8 cellular contexts compared by ENCODE assay signal in the genomic region with DNA sequence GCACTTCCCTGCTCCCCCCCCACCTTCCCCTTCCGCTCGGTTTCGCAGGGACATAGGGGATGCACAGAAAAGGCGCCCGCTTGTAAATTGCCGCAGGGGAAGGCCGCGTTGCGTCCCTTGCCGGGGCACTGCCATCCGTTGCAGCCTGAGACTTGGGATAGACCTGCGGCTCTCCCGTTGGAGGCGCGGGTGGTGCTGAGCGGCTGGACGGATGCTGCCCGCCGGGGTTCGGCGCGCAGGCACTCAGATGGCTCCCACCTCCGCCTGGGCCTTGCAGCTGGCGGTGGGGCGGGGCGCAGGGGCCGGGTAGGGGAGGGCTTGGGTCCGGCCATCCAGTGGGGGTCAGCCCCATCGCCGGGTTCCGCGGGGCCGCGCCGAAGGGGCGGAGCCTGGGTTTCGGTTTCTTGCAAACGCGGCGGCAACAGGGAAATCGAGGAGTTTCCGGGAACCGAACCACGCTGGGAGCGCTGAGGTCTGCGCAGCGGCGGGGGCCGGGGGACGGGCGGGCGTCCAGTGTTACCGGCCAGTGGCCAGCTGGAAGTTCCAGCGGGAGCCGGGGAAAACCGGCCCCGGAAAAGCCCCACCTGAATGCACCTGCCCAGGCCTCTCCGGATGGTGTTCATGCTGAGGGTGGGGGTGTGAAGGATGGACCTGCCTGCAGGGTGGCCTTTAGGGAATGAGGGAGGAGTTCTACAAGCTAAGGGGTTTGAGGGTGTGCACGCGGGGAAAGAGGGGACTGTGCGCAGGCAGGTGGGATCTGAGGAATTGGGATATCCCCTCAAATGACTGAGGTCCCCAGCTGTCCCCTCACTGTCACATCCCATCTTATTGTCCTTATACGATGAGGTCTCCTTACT. TPM values are rescaled to one million over a fixed set of nuclear protein-coding genes. Genes with fewer than 3 reads are reported as not detected.
DNase-seq lines count a peak whose midpoint lies in the region; ATAC-seq, FAIRE-seq and TF ChIP-seq lines count a peak whose summit lies in the region.

No MANE protein-coding gene starts in this region.

- no peak overlapping the region for H2BK12ac ChIP-seq in neuronal stem cell (ENCODE audit: low read length)

- peak overlapping the region; percentile 91 for H3K9ac ChIP-seq in neuronal stem cell (ENCODE audit: low read depth, low read length, poor library complexity)

- H3K9me3 Mint-ChIP-seq in activated naive CD4-positive, alpha-beta T cell treated with anti-CD3 and anti-CD28 coated beads, Interleukin-2, amount 50 U/mL, for 72 hours, result no peaks in the 10 kb centered on the region

- H2BK120ac ChIP-seq in neuronal stem cell (ENCODE audit: low read depth, low read length), result peak overlapping the region; percentile 77

- H2BK15ac ChIP-seq in neuronal stem cell (ENCODE audit: low read length), result peak overlapping the region; percentile 40

- H3K14ac ChIP-seq in neuronal stem cell (ENCODE audit: low read length), result peak overlapping the region; percentile 91

- H3K4me1 ChIP-seq in neuronal stem cell (ENCODE audit: control insufficient read depth in 2 of 2, insufficient read depth in 1 of 2, low read depth in 1 of 2, low read length in 2 of 2), result peaks cover 10 to 17% of the 10 kb centered on the region in 2 donors
- H3K4me1 ChIP-seq in uterus, result peaks cover 0 to 6% of the 10 kb centered on the region in 2 donors

- DNase-seq in CD1c-positive myeloid dendritic cell (ENCODE audit: extremely low spot score) (peak; percentile 85), RCC 7860 (ENCODE audit: low spot score) (peak; percentile 66), globus pallidus (ENCODE audit: low spot score) (peak; percentile 76), neuronal stem cell (ENCODE audit: low spot score) (peak; percentile 63), uterus (peak; percentile 88 to 89)
- peak; percentile 67 to 72 for DNase-seq in activated naive CD4-positive, alpha-beta T cell treated with anti-CD3 and anti-CD28 coated beads, Interleukin-2, amount 50 U/mL, for 72 hours (ENCODE audit: low spot score in 2 of 2)

- WGBS in neuronal stem cell (ENCODE audit: extremely low coverage in 2 of 2, insufficient read length in 2 of 2, insufficient replicate concordance in 1 of 2), 2 donors, result no CpG with 5 or more reads among the region's 62 CpGs

- H3K27me3 ChIP-seq in neuronal stem cell (ENCODE audit: control insufficient read depth in 3 of 3, insufficient read depth in 3 of 3, low read depth in 1 of 3, low read length in 3 of 3), result peaks cover 3 to 55% (median 22%) of the 10 kb centered on the region in 3 experiments
- no peaks in the 10 kb centered on the region for H3K27me3 ChIP-seq in uterus

- peak; percentile 78 for TF ChIP-seq POLR2A in GM19193 (IDR thresholded peaks at IDR 0.05; ENCODE audit: extremely low read depth, insufficient read depth, insufficient read length)
- peak in 1 of 2 donors; percentile 21 for TF ChIP-seq POLR2A in uterus (IDR thresholded peaks at IDR 0.05)

- H2AFZ ChIP-seq in neuronal stem cell (ENCODE audit: low read length), result peak overlapping the region; percentile 98

- no peaks in the 10 kb centered on the region for H3K79me1 ChIP-seq in neuronal stem cell (ENCODE audit: low read depth, low read length)

- H3K4ac ChIP-seq in neuronal stem cell (ENCODE audit: low read length), result no peak overlapping the region

- H3K36me3 Mint-ChIP-seq in activated naive CD4-positive, alpha-beta T cell treated with anti-CD3 and anti-CD28 coated beads, Interleukin-2, amount 50 U/mL, for 72 hours, result no peaks in the 10 kb centered on the region

- peak overlapping the region; percentile 86 for H3K23ac ChIP-seq in neuronal stem cell (ENCODE audit: low read depth, low read length, poor library complexity)

- no peak overlapping the region for H4K8ac ChIP-seq in neuronal stem cell (ENCODE audit: low read depth, low read length)

- TF ChIP-seq CTCF in uterus (IDR thresholded peaks at IDR 0.05), result no peak

- no peaks in the 10 kb centered on the region for H3K36me3 ChIP-seq in neuronal stem cell (replicated peaks in 1 of 2; ENCODE audit: control insufficient read depth in 2 of 2, insufficient read depth in 2 of 2, low read length in 2 of 2)
- no peaks in the 10 kb centered on the region for H3K36me3 ChIP-seq in uterus

- H3K4me3 ChIP-seq in neuronal stem cell (ENCODE audit: low read length in 2 of 2) (peak overlapping the region; percentile 58 to 91), uterus (peak overlapping the region; percentile 46 to 58)

- H3K27ac ChIP-seq in neuronal stem cell (replicated peaks; ENCODE audit: low read length) (peak overlapping the region; percentile 50), uterus (peak overlapping the region; percentile 88 to 91)

- H3K9me3 ChIP-seq in neuronal stem cell (replicated peaks in 1 of 2; ENCODE audit: control insufficient read depth in 2 of 2, insufficient read depth in 1 of 2, low read depth in 1 of 2, low read length in 2 of 2), result no peaks in the 10 kb centered on the region
- H3K9me3 ChIP-seq in uterus, result no peaks in the 10 kb centered on the region

- H4K91ac ChIP-seq in neuronal stem cell (ENCODE audit: low read depth, low read length, poor library complexity), result peak overlapping the region; percentile 99

- FAIRE-seq in RCC 7860 (lab: Jason Lieb, UNC), result no peak

- no peak overlapping the region for H2BK5ac ChIP-seq in neuronal stem cell (ENCODE audit: low read length)

- peak overlapping the region; percentile 94 for H2AK5ac ChIP-seq in neuronal stem cell (ENCODE audit: low read depth, low read length)

- H3K27ac Mint-ChIP-seq in activated naive CD4-positive, alpha-beta T cell treated with anti-CD3 and anti-CD28 coated beads, Interleukin-2, amount 50 U/mL, for 72 hours, result peak overlapping the region; percentile 94 to 97

- H3K18ac ChIP-seq in neuronal stem cell (ENCODE audit: low read length), result peak overlapping the region; percentile 97

- peak overlapping the region; percentile 97 for H3K4me2 ChIP-seq in neuronal stem cell (ENCODE audit: insufficient read depth, low read length, poor library complexity, severe bottlenecking)

- peak; percentile 57 for ATAC-seq in HG03280 (IDR thresholded peaks at IDR 0.05; ENCODE audit: unreplicated experiment)
- peak; percentile 5 to 14 for ATAC-seq in activated naive CD4-positive, alpha-beta T cell treated with anti-CD3 and anti-CD28 coated beads, Interleukin-2, amount 50 U/mL, for 72 hours

- intact Hi-C loops in uterus (cut with DNase I; ENCODE audit: low total_unique reads), result loop anchor here (5.0 kb wide), 1 partner anchor 70 kb away; no protein-coding TSS in a partner anchor

RNA-seq across cellular contexts. Expression of a gene that starts 6.3 kb away (rescaled TPM):
- total RNA-seq in activated naive CD4-positive, alpha-beta T cell treated with anti-CD3 and anti-CD28 coated beads, Interleukin-2, amount 50 U/mL, for 72 hours, result 100 to 1,000 TPM; 107 to 156 TPM
- polyA plus RNA-seq in neuronal stem cell (2013, experiment 1 of 2), result 1.4 TPM
- polyA plus RNA-seq in neuronal stem cell (2013, experiment 2 of 2), result 1.5 TPM
- 100 to 1,000 TPM in 1 of 4 donors, 10 to 100 TPM in 2, 1 to 10 TPM in 1; 3.8 to 110 (median 25.7) TPM for total RNA-seq in uterus

RNA-seq across cellular contexts. Expression of a gene that starts 46.5 kb away (rescaled TPM):
- total RNA-seq in activated naive CD4-positive, alpha-beta T cell treated with anti-CD3 and anti-CD28 coated beads, Interleukin-2, amount 50 U/mL, for 72 hours, result not detected
- polyA plus RNA-seq in neuronal stem cell (2013, experiment 1 of 2), result not detected
- polyA plus RNA-seq in neuronal stem cell (2013, experiment 2 of 2), result not detected
- not detected for total RNA-seq in uterus

RNA-seq across cellular contexts. Expression of a gene that starts 59.9 kb away (rescaled TPM):
- 10 to 100 TPM; 30.6 to 47.7 TPM for total RNA-seq in activated naive CD4-positive, alpha-beta T cell treated with anti-CD3 and anti-CD28 coated beads, Interleukin-2, amount 50 U/mL, for 72 hours
- polyA plus RNA-seq in neuronal stem cell (2013, experiment 1 of 2), result 28.2 TPM
- polyA plus RNA-seq in neuronal stem cell (2013, experiment 2 of 2), result 28.4 TPM
- total RNA-seq in uterus, result 10 to 100 TPM; 13.8 to 50.0 (median 32.6) TPM

Comparison
In these comparisons a context has a peak if more than half of its experiments do, and no peak if none do; other contexts are left out.
1. Peak in every context shown above with its lines: DNase-seq, ATAC-seq, H3K4me3 ChIP-seq and H3K27ac ChIP-seq.